In genomic region chr10:130800281-130800680, GRCh38 we compare ENCODE assay signal across 26 cellular contexts.
DNase-seq lines count a peak whose midpoint lies in the region; ATAC-seq, FAIRE-seq and TF ChIP-seq lines count a peak whose summit lies in the region.
"Had no signal": no experiment of that assay in that cellular context is flagged by ENCODE, and none has a peak within 500 bp of the region (broad histone marks: within the 10 kb centered on the region; RNA-seq: fewer than 3 reads in every experiment).

No MANE protein-coding gene starts in this region.

- intact Hi-C loops in kidney (cut with DNase I) (no loop called here), posterior vena cava (cut with DNase I) (no loop called here), stomach (cut with DNase I; ENCODE audit: low total_unique reads) (no loop called here)
- intact Hi-C loops in CD8-positive, alpha-beta T cell (cut with DNase I, micrococcal nuclease), result no loop called here

- 85 to 92% (median 91%) methylated on average over 12 of the region's 12 CpGs for WGBS in stomach, 5 donors

- H3K4me3 Mint-ChIP-seq in CD8-positive, alpha-beta T cell, result no peak overlapping the region
- H3K4me3 Mint-ChIP-seq: CD4-positive, alpha-beta T cell; CD8-positive, alpha-beta memory T cell had no signal

- H3K27ac ChIP-seq in BLaER1 treated with 17β-estradiol and CSF1 and Interleukin-3, amounts not matched to agents 10 nM and 100 nM, result peak overlapping the region in 8 of 11 experiments; percentile 40 to 73 (median 67); a peak in 15 of 22 replicates
- H3K27ac ChIP-seq in kidney (ENCODE audit: low read depth in 2 of 2, low read length in 2 of 2), result no peak overlapping the region
- H3K27ac ChIP-seq in CD8-positive, alpha-beta T cell (ENCODE audit: low read depth, low read length), result no peak overlapping the region
- no peak overlapping the region for H3K27ac ChIP-seq in stomach

- no peak for FAIRE-seq in kidney (lab: Jason Lieb, UNC)
- FAIRE-seq: A204.1, GM12878, GM12892, GM18507 had no signal

- H3K9ac ChIP-seq in BLaER1 treated with 17β-estradiol and CSF1 and Interleukin-3, amounts not matched to agents 10 nM and 100 nM, result peak overlapping the region in 5 of 11 experiments; percentile 25 to 52 (median 35); a peak in 5 of 22 replicates
- H3K9ac ChIP-seq in kidney (ENCODE audit: low read length in 2 of 2), result no peak overlapping the region

- H3K9me3 ChIP-seq in BLaER1 treated with 17β-estradiol and CSF1 and Interleukin-3, amounts not matched to agents 10 nM and 100 nM (replicated peaks in 1 of 11), result peaks cover 0 to 37% (median 18%) of the 10 kb centered on the region in 11 experiments; a peak in 18 of 22 replicates
- H3K9me3 ChIP-seq in kidney (ENCODE audit: control insufficient read depth in 1 of 2, low read length in 2 of 2), result no peaks in the 10 kb centered on the region
- no peaks in the 10 kb centered on the region for H3K9me3 ChIP-seq in CD8-positive, alpha-beta T cell (ENCODE audit: low read length)
- H3K9me3 ChIP-seq in stomach, result peaks cover 0 to 7% (median 2%) of the 10 kb centered on the region in 4 donors
- no peaks in the 10 kb centered on the region for H3K9me3 ChIP-seq in HAP-1
- H3K9me3 ChIP-seq: BE2C had no signal

- no peaks in the 10 kb centered on the region for H3K4me1 Mint-ChIP-seq in CD8-positive, alpha-beta T cell (ENCODE audit: low read depth)
- H3K4me1 Mint-ChIP-seq: CD8-positive, alpha-beta memory T cell had no signal

- peaks cover 14 to 33% (median 28%) of the 10 kb centered on the region in 10 experiments for H3K4me1 ChIP-seq in BLaER1 treated with 17β-estradiol and CSF1 and Interleukin-3, amounts not matched to agents 10 nM and 100 nM
- no peaks in the 10 kb centered on the region for H3K4me1 ChIP-seq in kidney (ENCODE audit: control insufficient read depth in 1 of 2, insufficient read depth in 1 of 2, low read depth in 1 of 2, low read length in 2 of 2)
- H3K4me1 ChIP-seq in CD8-positive, alpha-beta T cell (ENCODE audit: insufficient read depth, low read length), result no peaks in the 10 kb centered on the region
- H3K4me1 ChIP-seq in stomach, result no peaks in the 10 kb centered on the region
- no peaks in the 10 kb centered on the region for H3K4me1 ChIP-seq in HAP-1
- H3K4me1 ChIP-seq: BE2C had no signal

- H3K27ac Mint-ChIP-seq in CD8-positive, alpha-beta T cell, result no peak overlapping the region
- H3K27ac Mint-ChIP-seq: CD4-positive, alpha-beta T cell; CD8-positive, alpha-beta memory T cell had no signal

- DNase-seq in H7 (peak; percentile 11), kidney (peak; percentile 21), posterior vena cava (ENCODE audit: low spot score) (peak; percentile 28), stomach (no peak), HAP-1 (ENCODE audit: low spot score in 2 of 2) (no peak)
- DNase-seq in CD8-positive, alpha-beta T cell, result no peak
- DNase-seq: 8988T; ACHN; BE2C; C1 segment of cervical spinal cord; CD4-positive, alpha-beta T cell; CD8-positive, alpha-beta memory T cell; COR-L47; DMS 273 treated with DMSO at 0.1 percent for 48 hours; DMS153; DMS53; DMS79; DND-41; EL; GDM1 had no signal

- TF ChIP-seq EP300 in stomach (IDR thresholded peaks at IDR 0.05), result no peak

- no peaks in the 10 kb centered on the region for H3K27me3 ChIP-seq in BLaER1 treated with 17β-estradiol and CSF1 and Interleukin-3, amounts not matched to agents 10 nM and 100 nM
- H3K27me3 ChIP-seq in H7 (ENCODE audit: control insufficient read depth, insufficient read depth, low read length) (no peaks in the 10 kb centered on the region), stomach (peaks cover 0 to 21% (median 0%) of the 10 kb centered on the region in 3 donors), HAP-1 (ENCODE audit: low read depth) (no peaks in the 10 kb centered on the region)
- no peaks in the 10 kb centered on the region for H3K27me3 ChIP-seq in CD8-positive, alpha-beta T cell (ENCODE audit: insufficient read depth, low read length)
- H3K27me3 ChIP-seq: BE2C had no signal

- H3K36me3 ChIP-seq in BLaER1 treated with 17β-estradiol and CSF1 and Interleukin-3, amounts not matched to agents 10 nM and 100 nM, result no peaks in the 10 kb centered on the region
- H3K36me3 ChIP-seq in H7 (replicated peaks; ENCODE audit: control insufficient read depth, insufficient read depth, low read length) (no peaks in the 10 kb centered on the region), kidney (ENCODE audit: control insufficient read depth in 1 of 2, insufficient read depth in 2 of 2, low read length in 2 of 2) (no peaks in the 10 kb centered on the region), stomach (no peaks in the 10 kb centered on the region), HAP-1 (replicated peaks) (no peaks in the 10 kb centered on the region)
- H3K36me3 ChIP-seq in CD8-positive, alpha-beta T cell (ENCODE audit: insufficient read depth, low read length), result no peaks in the 10 kb centered on the region
- H3K36me3 ChIP-seq: BE2C had no signal

- H3K4me3 ChIP-seq in BLaER1 treated with 17β-estradiol and CSF1 and Interleukin-3, amounts not matched to agents 10 nM and 100 nM, result no peak overlapping the region
- no peak overlapping the region for H3K4me3 ChIP-seq in H7 (ENCODE audit: insufficient read depth, low read depth, low read length)
- H3K4me3 ChIP-seq in kidney (ENCODE audit: low read length in 2 of 2), result no peak overlapping the region
- no peak overlapping the region for H3K4me3 ChIP-seq in CD8-positive, alpha-beta T cell (ENCODE audit: low read depth, low read length)
- no peak overlapping the region for H3K4me3 ChIP-seq in stomach
- no peak overlapping the region for H3K4me3 ChIP-seq in HAP-1
- H3K4me3 ChIP-seq: GM12878 had no signal

- peak overlapping the region; percentile 29 to 84 (median 67) for H3K4me2 ChIP-seq in BLaER1 treated with 17β-estradiol and CSF1 and Interleukin-3, amounts not matched to agents 10 nM and 100 nM

- H3K27me3 Mint-ChIP-seq in CD8-positive, alpha-beta T cell (ENCODE audit: low read depth), result no peaks in the 10 kb centered on the region
- H3K27me3 Mint-ChIP-seq: CD4-positive, alpha-beta T cell had no signal

- H4K20me1 ChIP-seq in BLaER1 treated with 17β-estradiol and CSF1 and Interleukin-3, amounts not matched to agents 10 nM and 100 nM, result no peaks in the 10 kb centered on the region

- no peak for TF ChIP-seq POLR2A in stomach (IDR thresholded peaks at IDR 0.05)

- POLR2A ChIA-PET in CD8-positive, alpha-beta T cell (lab: Charles Lee), result no interaction called here

- in situ Hi-C loops in HAP-1 (cut with MboI; ENCODE audit: low sequenced_read_pairs), result no loop called here

- H3K9me3 Mint-ChIP-seq in CD8-positive, alpha-beta T cell, result no peaks in the 10 kb centered on the region
- H3K9me3 Mint-ChIP-seq: CD4-positive, alpha-beta T cell had no signal

- CTCF ChIA-PET in CD8-positive, alpha-beta T cell (lab: Charles Lee), result no interaction called here

- H3K36me3 Mint-ChIP-seq in CD8-positive, alpha-beta T cell, result no peaks in the 10 kb centered on the region
- H3K36me3 Mint-ChIP-seq: CD8-positive, alpha-beta memory T cell had no signal

- ATAC-seq in CD8-positive, alpha-beta T cell, result no peak
- no peak for ATAC-seq in GM21367 (IDR thresholded peaks at IDR 0.05; ENCODE audit: unreplicated experiment)
- ATAC-seq: GM12878 had no signal

- TF ChIP-seq CTCF in kidney (IDR thresholded peaks at IDR 0.05; ENCODE audit: borderline replicate concordance, extremely low read depth, insufficient read depth), result no peak
- no peak for TF ChIP-seq CTCF in CD8-positive, alpha-beta T cell (IDR thresholded peaks at IDR 0.05)
- no peak for TF ChIP-seq CTCF in stomach (IDR thresholded peaks at IDR 0.05)

Comparison
In these comparisons a context has a peak if more than half of its experiments do, and no peak if none do; other contexts are left out.
1. H3K27ac ChIP-seq: peak in BLaER1 treated with 17β-estradiol and CSF1 and Interleukin-3, amounts not matched to agents 10 nM and 100 nM (8 of 11); none in kidney (0 of 2), CD8-positive, alpha-beta T cell (single experiment) and stomach (0 of 5).
2. DNase-seq: peak in H7 (single experiment), kidney (single experiment) and posterior vena cava (single experiment); none in CD8-positive, alpha-beta T cell (0 of 7), stomach (single experiment) and HAP-1 (0 of 2).